In genomic region chr13:99179460-99179859, GRCh38 we compare ENCODE assay signal across 16 cellular contexts. TPM values are rescaled to one million over a fixed set of nuclear protein-coding genes. Genes with fewer than 3 reads are reported as not detected.
DNase-seq lines count a peak whose midpoint lies in the region; ATAC-seq and TF ChIP-seq lines count a peak whose summit lies in the region.
"Had no signal": no experiment of that assay in that cellular context is flagged by ENCODE, and none has a peak within 500 bp of the region (broad histone marks: within the 10 kb centered on the region; RNA-seq: fewer than 3 reads in every experiment).

No MANE protein-coding gene starts in this region.

- CTCF ChIA-PET in CD8-positive, alpha-beta T cell (lab: Charles Lee), result interaction anchor here (1.3 to 13.6 kb wide), 4 partner anchors 11 to 90 kb away, joined by 4 to 375 read pairs (median 27); partner anchors contain the start of gene UBAC2
- CTCF ChIA-PET in activated CD8-positive, alpha-beta T cell treated with anti-CD3 and anti-CD28 coated beads, Interleukin-2, amount 10 ng/mL, durations not matched to agents 7 days and 5 days (lab: Charles Lee), result interaction anchor here (1.2 to 12.9 kb wide), 2 partner anchors 88 to 209 kb away, joined by 5 to 319 read pairs; no protein-coding TSS in a partner anchor
- CTCF ChIA-PET in naive thymus-derived CD4-positive, alpha-beta T cell (lab: Charles Lee), result interaction anchor here (1.3 to 12.1 kb wide), 3 partner anchors 20 to 88 kb away, joined by 5 to 232 read pairs (median 7); no protein-coding TSS in a partner anchor

- peaks cover 4% of the 10 kb centered on the region for H3K9me3 Mint-ChIP-seq in CD8-positive, alpha-beta T cell
- peaks cover 8% of the 10 kb centered on the region for H3K9me3 Mint-ChIP-seq in activated CD8-positive, alpha-beta T cell treated with anti-CD3 and anti-CD28 coated beads, Interleukin-2, amount 10 ng/mL, durations not matched to agents 7 days and 5 days (ENCODE audit: insufficient read depth)
- H3K9me3 Mint-ChIP-seq in naive thymus-derived CD4-positive, alpha-beta T cell, result peaks cover 0 to 20% (median 6%) of the 10 kb centered on the region in 11 donors

- H3K27ac Mint-ChIP-seq in CD8-positive, alpha-beta T cell, result peak overlapping the region; percentile 92
- H3K27ac Mint-ChIP-seq in activated CD8-positive, alpha-beta T cell treated with anti-CD3 and anti-CD28 coated beads, Interleukin-2, amount 10 ng/mL, durations not matched to agents 7 days and 5 days, result no peak overlapping the region
- H3K27ac Mint-ChIP-seq in naive thymus-derived CD4-positive, alpha-beta T cell, result peak overlapping the region in 8 of 9 donors; percentile 14 to 87 (median 60)
- H3K27ac Mint-ChIP-seq: H9 had no signal

- no peak for TF ChIP-seq EP300 in stomach (IDR thresholded peaks at IDR 0.05)

- peak overlapping the region; percentile 38 to 86 (median 75) for H3K4me2 ChIP-seq in BLaER1 treated with 17β-estradiol and CSF1 and Interleukin-3, amounts not matched to agents 10 nM and 100 nM

- POLR2A ChIA-PET in CD8-positive, alpha-beta T cell (lab: Charles Lee), result interaction anchor here (0.6 to 1.8 kb wide), 5 partner anchors 21 to 90 kb away, joined by 3 to 6 read pairs (median 4); partner anchors contain the start of gene UBAC2
- POLR2A ChIA-PET in activated CD8-positive, alpha-beta T cell treated with anti-CD3 and anti-CD28 coated beads, Interleukin-2, amount 10 ng/mL, durations not matched to agents 7 days and 5 days (lab: Charles Lee), result no interaction called here
- POLR2A ChIA-PET in naive thymus-derived CD4-positive, alpha-beta T cell (lab: Charles Lee), result interaction anchor here (0.9 kb wide), 1 partner anchor 21 kb away, joined by 3 read pairs; the partner anchor contains the start of gene UBAC2

- WGBS in stomach, 5 donors, result 69 to 82% (median 76%) methylated on average over 3 of the region's 3 CpGs

- no peaks in the 10 kb centered on the region for H4K20me1 ChIP-seq in BLaER1 treated with 17β-estradiol and CSF1 and Interleukin-3, amounts not matched to agents 10 nM and 100 nM

- H3K4me1 ChIP-seq in BLaER1 treated with 17β-estradiol and CSF1 and Interleukin-3, amounts not matched to agents 10 nM and 100 nM, result peaks cover 22 to 47% (median 43%) of the 10 kb centered on the region in 10 experiments
- H3K4me1 ChIP-seq in CD8-positive, alpha-beta T cell (ENCODE audit: insufficient read depth, low read length), result peaks cover 43% of the 10 kb centered on the region
- peaks cover 22 to 24% of the 10 kb centered on the region in 2 donors for H3K4me1 ChIP-seq in naive thymus-derived CD4-positive, alpha-beta T cell (ENCODE audit: control insufficient read depth in 2 of 2, insufficient read depth in 2 of 2, low read length in 2 of 2)
- H3K4me1 ChIP-seq in stomach, result peaks cover 0 to 7% (median 7%) of the 10 kb centered on the region in 4 donors

- TF ChIP-seq CTCF in CD8-positive, alpha-beta T cell (IDR thresholded peaks at IDR 0.05), result no peak
- TF ChIP-seq CTCF in stomach (IDR thresholded peaks at IDR 0.05), result no peak

- H3K36me3 Mint-ChIP-seq in CD8-positive, alpha-beta T cell, result no peaks in the 10 kb centered on the region
- peaks cover 14% of the 10 kb centered on the region for H3K36me3 Mint-ChIP-seq in activated CD8-positive, alpha-beta T cell treated with anti-CD3 and anti-CD28 coated beads, Interleukin-2, amount 10 ng/mL, durations not matched to agents 7 days and 5 days (ENCODE audit: low read depth)
- peaks cover 0 to 12% (median 4%) of the 10 kb centered on the region in 5 donors for H3K36me3 Mint-ChIP-seq in naive thymus-derived CD4-positive, alpha-beta T cell

- peak overlapping the region in 10 of 11 experiments; percentile 25 to 96 (median 92); a peak in 19 of 22 replicates for H3K27ac ChIP-seq in BLaER1 treated with 17β-estradiol and CSF1 and Interleukin-3, amounts not matched to agents 10 nM and 100 nM
- H3K27ac ChIP-seq in CD8-positive, alpha-beta T cell (ENCODE audit: low read depth, low read length), result no peak overlapping the region
- H3K27ac ChIP-seq in naive thymus-derived CD4-positive, alpha-beta T cell (ENCODE audit: low read depth, low read length), result no peak overlapping the region
- H3K27ac ChIP-seq in stomach, result no peak overlapping the region
- H3K27ac ChIP-seq: SJSA1 had no signal

- no peaks in the 10 kb centered on the region for H3K27me3 Mint-ChIP-seq in CD8-positive, alpha-beta T cell (ENCODE audit: low read depth)
- H3K27me3 Mint-ChIP-seq in activated CD8-positive, alpha-beta T cell treated with anti-CD3 and anti-CD28 coated beads, Interleukin-2, amount 10 ng/mL, durations not matched to agents 7 days and 5 days (ENCODE audit: low read depth), result peaks cover 4% of the 10 kb centered on the region
- peaks cover 0 to 7% (median 0%) of the 10 kb centered on the region in 5 donors for H3K27me3 Mint-ChIP-seq in naive thymus-derived CD4-positive, alpha-beta T cell

- no peak for DNase-seq in CD8-positive, alpha-beta T cell
- peak; percentile 12 for DNase-seq in activated CD8-positive, alpha-beta T cell treated with anti-CD3 and anti-CD28 coated beads, Interleukin-2, amount 10 ng/mL, durations not matched to agents 7 days and 5 days
- DNase-seq in naive thymus-derived CD4-positive, alpha-beta T cell, result no peak
- DNase-seq in stomach (no peak), NCI-H128 (lab: John Stamatoyannopoulos, UW; ENCODE audit: unreplicated experiment) (no peak), cerebellum (ENCODE audit: low spot score) (no peak)
- DNase-seq: Caco-2; DMS53; H9; IMR-90; NCI-H146; NCI-H69; NK-92 treated with Interleukin-12 subunit alpha and Interleukin-12 subunit beta, amount 100 ng/mL, for 24 hours had no signal

- H3K27me3 ChIP-seq in BLaER1 treated with 17β-estradiol and CSF1 and Interleukin-3, amounts not matched to agents 10 nM and 100 nM, result peaks cover 0 to 17% (median 0%) of the 10 kb centered on the region in 11 experiments; a peak in 4 of 22 replicates
- H3K27me3 ChIP-seq in CD8-positive, alpha-beta T cell (ENCODE audit: insufficient read depth, low read length), result no peaks in the 10 kb centered on the region
- no peaks in the 10 kb centered on the region for H3K27me3 ChIP-seq in naive thymus-derived CD4-positive, alpha-beta T cell (ENCODE audit: control insufficient read depth in 2 of 2, insufficient read depth in 2 of 2, low read length in 2 of 2)
- peaks cover 0 to 23% (median 0%) of the 10 kb centered on the region in 3 donors for H3K27me3 ChIP-seq in stomach

- TF ChIP-seq POLR2A in stomach (IDR thresholded peaks at IDR 0.05), result no peak

- H3K9me3 ChIP-seq in BLaER1 treated with 17β-estradiol and CSF1 and Interleukin-3, amounts not matched to agents 10 nM and 100 nM (replicated peaks in 1 of 11), result peaks cover 31 to 42% (median 37%) of the 10 kb centered on the region in 11 experiments
- no peaks in the 10 kb centered on the region for H3K9me3 ChIP-seq in CD8-positive, alpha-beta T cell (ENCODE audit: low read length)
- peaks cover 0 to 10% (median 3%) of the 10 kb centered on the region in 3 experiments for H3K9me3 ChIP-seq in naive thymus-derived CD4-positive, alpha-beta T cell (ENCODE audit: control insufficient read depth in 2 of 3, low read length in 3 of 3)
- peaks cover 0 to 17% (median 5%) of the 10 kb centered on the region in 4 donors for H3K9me3 ChIP-seq in stomach
- H3K9me3 ChIP-seq: Caco-2, SJSA1 had no signal

- H3K4me1 Mint-ChIP-seq in CD8-positive, alpha-beta T cell (ENCODE audit: low read depth), result peaks cover 41% of the 10 kb centered on the region
- peaks cover 35% of the 10 kb centered on the region for H3K4me1 Mint-ChIP-seq in activated CD8-positive, alpha-beta T cell treated with anti-CD3 and anti-CD28 coated beads, Interleukin-2, amount 10 ng/mL, durations not matched to agents 7 days and 5 days (ENCODE audit: low read depth)
- peaks cover 22 to 44% (median 39%) of the 10 kb centered on the region in 7 donors for H3K4me1 Mint-ChIP-seq in naive thymus-derived CD4-positive, alpha-beta T cell

- H3K4me3 Mint-ChIP-seq in CD8-positive, alpha-beta T cell, result peak overlapping the region; percentile 67
- H3K4me3 Mint-ChIP-seq in activated CD8-positive, alpha-beta T cell treated with anti-CD3 and anti-CD28 coated beads, Interleukin-2, amount 10 ng/mL, durations not matched to agents 7 days and 5 days, result no peak overlapping the region
- H3K4me3 Mint-ChIP-seq in naive thymus-derived CD4-positive, alpha-beta T cell, result peak overlapping the region in 7 of 10 donors; percentile 18 to 66 (median 49)
- H3K4me3 Mint-ChIP-seq: H9 had no signal

- H3K4me3 ChIP-seq in BLaER1 treated with 17β-estradiol and CSF1 and Interleukin-3, amounts not matched to agents 10 nM and 100 nM, result no peak overlapping the region
- no peak overlapping the region for H3K4me3 ChIP-seq in CD8-positive, alpha-beta T cell (ENCODE audit: low read depth, low read length)
- H3K4me3 ChIP-seq in naive thymus-derived CD4-positive, alpha-beta T cell (ENCODE audit: low read length), result no peak overlapping the region
- H3K4me3 ChIP-seq in stomach, result no peak overlapping the region
- H3K4me3 ChIP-seq: SJSA1 had no signal

- ATAC-seq in CD8-positive, alpha-beta T cell, result no peak
- ATAC-seq in activated CD8-positive, alpha-beta T cell treated with anti-CD3 and anti-CD28 coated beads, Interleukin-2, amount 10 ng/mL, durations not matched to agents 7 days and 5 days, result no peak
- ATAC-seq in naive thymus-derived CD4-positive, alpha-beta T cell, result no peak
- no peak for ATAC-seq in GM18861 (IDR thresholded peaks at IDR 0.05; ENCODE audit: unreplicated experiment)

- H3K9ac ChIP-seq in BLaER1 treated with 17β-estradiol and CSF1 and Interleukin-3, amounts not matched to agents 10 nM and 100 nM, result peak overlapping the region in 8 of 11 experiments; percentile 66 to 83 (median 78); a peak in 16 of 22 replicates

- H3K36me3 ChIP-seq in BLaER1 treated with 17β-estradiol and CSF1 and Interleukin-3, amounts not matched to agents 10 nM and 100 nM, result peaks cover 0 to 5% (median 0%) of the 10 kb centered on the region in 11 experiments; a peak in 2 of 22 replicates
- no peaks in the 10 kb centered on the region for H3K36me3 ChIP-seq in CD8-positive, alpha-beta T cell (ENCODE audit: insufficient read depth, low read length)
- H3K36me3 ChIP-seq in naive thymus-derived CD4-positive, alpha-beta T cell (ENCODE audit: control insufficient read depth in 2 of 3, insufficient read depth in 3 of 3, low read length in 3 of 3), result no peaks in the 10 kb centered on the region
- H3K36me3 ChIP-seq in stomach, result no peaks in the 10 kb centered on the region
- H3K36me3 ChIP-seq: SJSA1 had no signal

- intact Hi-C loops in CD8-positive, alpha-beta T cell (cut with DNase I, micrococcal nuclease), result loop anchor here (2.0 to 5.0 kb wide), 6 partner anchors 17 to 328 kb away; no protein-coding TSS in a partner anchor
- intact Hi-C loops in naive thymus-derived CD4-positive, alpha-beta T cell (cut with micrococcal nuclease), result loop anchor here (5.0 to 10.0 kb wide), 4 partner anchors 147 to 1055 kb away; no protein-coding TSS in a partner anchor
- intact Hi-C loops in stomach (cut with DNase I; ENCODE audit: low total_unique reads), result loop anchor here (5.0 kb wide), 1 partner anchor 83 kb away; no protein-coding TSS in a partner anchor

RNA-seq across cellular contexts. Expression of gene UBAC2, which starts 21.2 kb away (rescaled TPM):
- total RNA-seq in CD8-positive, alpha-beta T cell, result 10 to 100 TPM; 62.0 to 63.0 TPM
- 10 to 100 TPM; 67.4 to 71.2 TPM for total RNA-seq in activated CD8-positive, alpha-beta T cell treated with anti-CD3 and anti-CD28 coated beads, Interleukin-2, amount 10 ng/mL, durations not matched to agents 7 days and 5 days
- total RNA-seq in naive thymus-derived CD4-positive, alpha-beta T cell, result 100 to 1,000 TPM in 2 of 5 experiments, 10 to 100 TPM in 3; 63.3 to 114 (median 90.2) TPM
- polyA plus RNA-seq in naive thymus-derived CD4-positive, alpha-beta T cell, result 100 to 1,000 TPM; 142 TPM
- 10 to 100 TPM; 18.1 to 68.8 (median 35.1) TPM for total RNA-seq in stomach
- 10 to 100 TPM; 37.3 to 53.7 (median 42.9) TPM for polyA plus RNA-seq in stomach
- 25.5 TPM for total RNA-seq in cerebellum

Comparison
In these comparisons a context has a peak if more than half of its experiments do, and no peak if none do; other contexts are left out.
1. H3K27ac ChIP-seq: peak in BLaER1 treated with 17β-estradiol and CSF1 and Interleukin-3, amounts not matched to agents 10 nM and 100 nM (10 of 11); none in CD8-positive, alpha-beta T cell (single experiment), naive thymus-derived CD4-positive, alpha-beta T cell (single experiment) and stomach (0 of 5).